17 cellular contexts compared by ENCODE assay signal in the genomic region with DNA sequence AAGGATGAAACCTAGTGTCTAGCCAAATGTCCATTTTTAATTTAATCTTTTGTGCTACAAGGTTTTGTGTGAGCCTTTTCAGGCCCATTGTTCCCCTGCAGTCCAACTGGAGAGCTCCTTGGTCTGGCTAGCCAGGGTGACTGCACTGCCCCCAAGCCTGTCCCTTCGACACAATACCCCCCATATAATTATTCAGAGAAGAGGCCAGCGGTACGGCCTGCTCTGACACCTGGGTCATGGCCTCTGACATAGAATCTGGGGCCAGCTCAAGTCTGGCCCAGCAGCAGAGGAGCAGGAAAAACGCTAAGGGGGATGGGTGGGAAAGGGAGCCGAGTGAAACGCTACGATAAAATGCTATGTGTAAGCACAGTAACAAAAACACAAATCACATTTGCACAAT.
"Had no signal": no experiment of that assay in that cellular context is flagged by ENCODE, and none has a peak within 500 bp of the region (broad histone marks: within the 10 kb centered on the region; RNA-seq: fewer than 3 reads in every experiment).

No MANE protein-coding gene starts in this region.

- H3K9me3 ChIP-seq: body of pancreas, left ventricle myocardium inferior, right atrium auricular region, tibial nerve, vagina had no signal

- H3K4me1 ChIP-seq: body of pancreas, left ventricle myocardium inferior, right atrium auricular region, tibial nerve, vagina had no signal

- H3K27ac Mint-ChIP-seq: activated CD4-positive, alpha-beta T cell treated with anti-CD3 and anti-CD28 coated beads, Interleukin-2, amount 10 ng/mL, durations not matched to agents 7 days and 5 days; activated CD8-positive, alpha-beta T cell treated with anti-CD3 and anti-CD28 coated beads, Interleukin-2, amount 10 ng/mL, durations not matched to agents 7 days and 5 days; activated naive CD8-positive, alpha-beta T cell treated with anti-CD3 and anti-CD28 coated beads, Interleukin-2, amount 10 ng/mL, durations not matched to agents 7 days and 5 days; activated T-cell treated with anti-CD3 and anti-CD28 coated beads, Interleukin-2, amount 50 U/mL, for 24 hours; activated T-helper 2 cell treated with anti-CD3 and anti-CD28 coated beads, Interferon-gamma antibody, Interleukin-2, Interleukin-4, amounts not matched to agents 10 μg/mL and 5 μg/mL and 100 μg/mL, durations not matched to agents 14 hours and 24 hours and 36 hours; memory B cell; natural killer cell; stimulated activated naive CD8-positive, alpha-beta T cell treated with anti-CD3 and anti-CD28 coated beads, Interleukin-15, Interleukin-2, amounts not matched to agents 100 ng/mL and 50 ng/mL, for 24 hours; T-helper 1 cell treated with Interleukin-12 subunit alpha and Interleukin-12 subunit beta and Interleukin-4 antibody, amounts not matched to agents 30 μg/mL and 1 μg/mL, for 36 hours had no signal

- H3K4me1 Mint-ChIP-seq: activated CD4-positive, alpha-beta T cell treated with anti-CD3 and anti-CD28 coated beads, Interleukin-2, amount 10 ng/mL, durations not matched to agents 7 days and 5 days; activated naive CD8-positive, alpha-beta T cell treated with anti-CD3 and anti-CD28 coated beads, Interleukin-2, amount 10 ng/mL, durations not matched to agents 7 days and 5 days; memory B cell; natural killer cell had no signal

- H3K36me3 Mint-ChIP-seq: activated naive CD8-positive, alpha-beta T cell treated with anti-CD3 and anti-CD28 coated beads, Interleukin-2, amount 10 ng/mL, durations not matched to agents 7 days and 5 days; memory B cell; natural killer cell had no signal

- H3K27ac ChIP-seq: body of pancreas, left ventricle myocardium inferior, right atrium auricular region, tibial nerve, vagina had no signal

- H3K27me3 ChIP-seq: body of pancreas, right atrium auricular region, tibial nerve, vagina had no signal

- ATAC-seq: activated CD4-positive, CD25-positive, alpha-beta regulatory T cell treated with anti-CD3 and anti-CD28 coated beads, Interleukin-2, amount 50 U/mL, for 24 hours; activated CD8-positive, alpha-beta T cell treated with anti-CD3 and anti-CD28 coated beads, Interleukin-2, amount 10 ng/mL, durations not matched to agents 7 days and 5 days; body of pancreas; natural killer cell had no signal

- H3K27me3 Mint-ChIP-seq: stimulated activated naive CD8-positive, alpha-beta T cell treated with anti-CD3 and anti-CD28 coated beads, Interleukin-15, Interleukin-2, amounts not matched to agents 100 ng/mL and 50 ng/mL, for 24 hours had no signal

- H3K4me3 Mint-ChIP-seq: activated CD4-positive, alpha-beta T cell treated with anti-CD3 and anti-CD28 coated beads, Interleukin-2, amount 10 ng/mL, durations not matched to agents 7 days and 5 days; activated CD8-positive, alpha-beta T cell treated with anti-CD3 and anti-CD28 coated beads, Interleukin-2, amount 10 ng/mL, durations not matched to agents 7 days and 5 days; activated naive CD8-positive, alpha-beta T cell treated with anti-CD3 and anti-CD28 coated beads, Interleukin-2, amount 10 ng/mL, durations not matched to agents 7 days and 5 days; activated T-cell treated with anti-CD3 and anti-CD28 coated beads, Interleukin-2, amount 50 U/mL, for 24 hours; memory B cell; natural killer cell; stimulated activated naive CD8-positive, alpha-beta T cell treated with anti-CD3 and anti-CD28 coated beads, Interleukin-15, Interleukin-2, amounts not matched to agents 100 ng/mL and 50 ng/mL, for 24 hours; T-helper 1 cell treated with Interleukin-12 subunit alpha and Interleukin-12 subunit beta and Interleukin-4 antibody, amounts not matched to agents 30 μg/mL and 1 μg/mL, for 36 hours had no signal

- DNase-seq: activated CD4-positive, alpha-beta T cell treated with anti-CD3 and anti-CD28 coated beads, Interleukin-2, amount 10 ng/mL, durations not matched to agents 7 days and 5 days; activated CD8-positive, alpha-beta T cell treated with anti-CD3 and anti-CD28 coated beads, Interleukin-2, amount 10 ng/mL, durations not matched to agents 7 days and 5 days; activated naive CD4-positive, alpha-beta T cell treated with Interleukin-2 at 50 U/mL for 16 hours; activated naive CD8-positive, alpha-beta T cell treated with anti-CD3 and anti-CD28 coated beads, Interleukin-2, amount 10 ng/mL, durations not matched to agents 7 days and 5 days; activated T-cell treated with anti-CD3 and anti-CD28 coated beads, Interleukin-2, amount 50 U/mL, for 24 hours; body of pancreas; left ventricle myocardium inferior; natural killer cell; stimulated activated CD4-positive, alpha-beta T cell treated with anti-CD3 and anti-CD28 coated beads, Interleukin-2, amount 100 ng/mL, for 24 hours had no signal

- H3K36me3 ChIP-seq: left ventricle myocardium inferior, right atrium auricular region, tibial nerve, vagina had no signal

- H3K4me3 ChIP-seq: body of pancreas, left ventricle myocardium inferior, right atrium auricular region, tibial nerve, vagina had no signal

- H3K9me3 Mint-ChIP-seq: activated CD4-positive, alpha-beta T cell treated with anti-CD3 and anti-CD28 coated beads, Interleukin-2, amount 10 ng/mL, durations not matched to agents 7 days and 5 days; activated naive CD8-positive, alpha-beta T cell treated with anti-CD3 and anti-CD28 coated beads, Interleukin-2, amount 10 ng/mL, durations not matched to agents 7 days and 5 days; activated T-cell treated with anti-CD3 and anti-CD28 coated beads, Interleukin-2, amount 50 U/mL, for 24 hours; activated T-helper 2 cell treated with anti-CD3 and anti-CD28 coated beads, Interferon-gamma antibody, Interleukin-2, Interleukin-4, amounts not matched to agents 10 μg/mL and 5 μg/mL and 100 μg/mL, durations not matched to agents 14 hours and 24 hours and 36 hours; memory B cell; natural killer cell; stimulated activated naive CD8-positive, alpha-beta T cell treated with anti-CD3 and anti-CD28 coated beads, Interleukin-15, Interleukin-2, amounts not matched to agents 100 ng/mL and 50 ng/mL, for 24 hours; T-helper 1 cell treated with Interleukin-12 subunit alpha and Interleukin-12 subunit beta and Interleukin-4 antibody, amounts not matched to agents 30 μg/mL and 1 μg/mL, for 36 hours had no signal
